In genomic region chr12:122003646-122004611, GRCh38 we compare ENCODE assay signal across 1 cellular context.
TF ChIP-seq lines count a peak whose summit lies in the region.

No MANE protein-coding gene starts in this region.

TF ChIP-seq in GM12878, 131 proteins besides CTCF, POLR2A, EP300 and RAD21 (continued from another document):
- TF ChIP-seq MLLT1 (IDR thresholded peaks at IDR 0.05) (no peak), CREM (IDR thresholded peaks at IDR 0.05; ENCODE audit: low read depth) (0 out of 2 replicates have a peak, but pooled peaks have one; percentile 14), RB1 (IDR thresholded peaks at IDR 0.05; ENCODE audit: borderline replicate concordance) (no peak), NFYA (IDR thresholded peaks at IDR 0.05; ENCODE audit: borderline replicate concordance, low read depth, low read length) (no peak), RUNX3 (IDR thresholded peaks at IDR 0.05; ENCODE audit: low read length) (peak; percentile 79), RFX5 (IDR thresholded peaks at IDR 0.05; ENCODE audit: low read depth, low read length) (no peak), BHLHE40 (IDR thresholded peaks at IDR 0.05; ENCODE audit: borderline replicate concordance in 1 of 2, low read depth in 2 of 2, low read length in 1 of 2) (peak in 1 of 2 experiments; percentile 45; a peak in 1 of 4 replicates), TCF12 (IDR thresholded peaks at IDR 0.05; ENCODE audit: low read depth, low read length) (0 out of 2 replicates have a peak, but pooled peaks have one; percentile 40), SP1 (IDR thresholded peaks at IDR 0.05; ENCODE audit: low read depth, low read length) (no peak), E2F4 (IDR thresholded peaks at IDR 0.05; ENCODE audit: low read depth, low read length) (no peak), SUZ12 (IDR thresholded peaks at IDR 0.05; ENCODE audit: unreplicated experiment) (no peak)
